In the genomic region with DNA sequence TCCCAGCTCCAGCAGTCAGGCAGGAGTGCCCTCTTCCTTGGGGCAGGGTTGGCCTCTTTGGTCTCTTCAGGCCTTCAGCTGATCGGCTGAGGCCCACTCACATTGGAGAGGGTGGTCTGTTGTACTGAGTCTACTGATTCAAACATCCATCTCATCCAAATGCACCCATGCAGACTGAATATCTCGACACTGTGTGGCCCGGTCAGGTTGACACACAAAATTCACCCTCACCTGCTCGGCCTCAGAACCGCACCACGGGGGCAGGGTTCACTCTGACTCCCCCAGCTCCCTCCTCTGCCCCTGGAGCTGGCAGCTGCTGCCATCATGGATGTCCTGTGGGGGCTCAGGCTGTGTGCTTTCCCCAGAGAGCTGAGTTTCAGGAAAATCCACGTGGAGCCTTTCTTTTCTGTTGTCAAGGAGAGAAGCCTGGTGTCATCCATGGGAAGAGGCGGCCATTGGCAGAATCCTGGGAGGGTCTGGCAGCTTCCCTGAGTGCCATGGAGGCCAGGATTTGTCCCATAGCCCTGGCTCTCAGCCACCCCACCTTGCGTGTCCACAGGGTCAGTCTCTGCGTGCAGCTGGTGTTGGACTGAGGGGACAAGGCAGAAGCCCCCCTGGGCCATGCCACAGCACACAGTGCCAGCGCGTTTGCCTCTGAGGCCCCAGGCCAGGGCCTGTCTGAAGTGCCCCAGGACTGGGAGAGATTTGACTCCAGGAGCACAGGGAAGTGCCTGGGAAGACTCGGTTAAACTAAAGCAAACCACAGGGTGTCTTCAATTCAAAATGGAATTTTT, we compare ENCODE assay signal across 16 cellular contexts.
DNase-seq lines count a peak whose midpoint lies in the region; TF ChIP-seq lines count a peak whose summit lies in the region.
"Had no signal": no experiment of that assay in that cellular context is flagged by ENCODE, and none has a peak within 500 bp of the region (broad histone marks: within the 10 kb centered on the region; RNA-seq: fewer than 3 reads in every experiment).

No MANE protein-coding gene starts in this region.

- H3K27ac ChIP-seq in BLaER1 (peak overlapping the region; percentile 89), testis (no peak overlapping the region)
- H3K27ac ChIP-seq: GM23248, HL-60, KMS-11 had no signal

- no peaks in the 10 kb centered on the region for H4K20me1 ChIP-seq in BLaER1

- H3K27me3 ChIP-seq in BLaER1 (no peaks in the 10 kb centered on the region), testis (no peaks in the 10 kb centered on the region)

- peak overlapping the region; percentile 61 for H3K9ac ChIP-seq in BLaER1
- H3K9ac ChIP-seq: GM23248, KMS-11 had no signal

- H3K4me3 ChIP-seq in BLaER1, result no peak overlapping the region; the same call in 1 of the 2 replicates
- no peak overlapping the region for H3K4me3 ChIP-seq in testis
- H3K4me3 ChIP-seq: GM23248 had no signal

- H3K9me3 ChIP-seq in BLaER1 (peaks cover 22% of the 10 kb centered on the region), testis (no peaks in the 10 kb centered on the region)

- H3K36me3 ChIP-seq in BLaER1, result no peaks in the 10 kb centered on the region
- H3K36me3 ChIP-seq in testis (ENCODE audit: low read depth, missing control alignments), result no peaks in the 10 kb centered on the region

- peak overlapping the region; percentile 88 for H3K4me2 ChIP-seq in BLaER1
- H3K4me2 ChIP-seq: KMS-11 had no signal

- intact Hi-C loops in CD14-positive monocyte (cut with micrococcal nuclease) (no loop called here), testis (cut with DNase I; ENCODE audit: low total_unique reads) (no loop called here)

- no peak for TF ChIP-seq POLR2A in testis (IDR thresholded peaks at IDR 0.05)

- H3K27ac Mint-ChIP-seq in CD14-positive monocyte (no peak overlapping the region), HFFc6 (no peak overlapping the region)
- H3K27ac Mint-ChIP-seq: CD4-positive, CD25-positive, alpha-beta regulatory T cell had no signal

- WGBS in testis, 2 donors, result 85 to 94% methylated on average over 5 to 13 of the region's 13 CpGs

- H3K27me3 Mint-ChIP-seq in CD14-positive monocyte (ENCODE audit: low read depth in 3 of 3) (peaks cover 1 to 2% (median 1%) of the 10 kb centered on the region in 3 donors), HFFc6 (ENCODE audit: insufficient read depth) (peaks cover 4% of the 10 kb centered on the region)

- H3K4me3 Mint-ChIP-seq in CD14-positive monocyte (no peak overlapping the region), HFFc6 (no peak overlapping the region)
- H3K4me3 Mint-ChIP-seq: CD4-positive, CD25-positive, alpha-beta regulatory T cell had no signal

- peaks cover 91% of the 10 kb centered on the region for H3K4me1 ChIP-seq in BLaER1
- H3K4me1 ChIP-seq in testis, result peaks cover 6% of the 10 kb centered on the region

- DNase-seq in CD14-positive monocyte (ENCODE audit: low spot score) (peak; percentile 30), iPS-NIHi7 (ENCODE audit: extremely low spot score) (peak; percentile 5), testis (peak; percentile 4), NCI-H2196 (lab: John Stamatoyannopoulos, UW; ENCODE audit: unreplicated experiment) (no peak), NCI-H128 (lab: John Stamatoyannopoulos, UW; ENCODE audit: unreplicated experiment) (no peak), HFFc6 (no peak)
- DNase-seq: ACHN, AML-193, GDM1, GM23248, HCEC 1CT, SIG-M5 had no signal

- H3K9me3 Mint-ChIP-seq in CD14-positive monocyte, result peaks cover 0 to 5% (median 0%) of the 10 kb centered on the region in 7 donors
- H3K9me3 Mint-ChIP-seq in HFFc6, result peaks cover 24% of the 10 kb centered on the region

- no peaks in the 10 kb centered on the region for H3K36me3 Mint-ChIP-seq in CD14-positive monocyte
- peaks cover 6% of the 10 kb centered on the region; the same call in 1 of the 2 replicates for H3K36me3 Mint-ChIP-seq in HFFc6 (ENCODE audit: low read depth)
- H3K36me3 Mint-ChIP-seq: CD4-positive, CD25-positive, alpha-beta regulatory T cell had no signal

- no peak for TF ChIP-seq CTCF in CD14-positive monocyte (IDR thresholded peaks at IDR 0.05)
- TF ChIP-seq CTCF in testis (IDR thresholded peaks at IDR 0.05), result no peak
- TF ChIP-seq CTCF in HFFc6 (IDR thresholded peaks at IDR 0.05), result no peak

- peaks cover 4% of the 10 kb centered on the region for H3K4me1 Mint-ChIP-seq in CD14-positive monocyte
- H3K4me1 Mint-ChIP-seq in HFFc6 (ENCODE audit: low read depth), result no peaks in the 10 kb centered on the region

Comparison
In these comparisons a context has a peak if more than half of its experiments do, and no peak if none do; other contexts are left out.
1. DNase-seq: peak in CD14-positive monocyte (single experiment), iPS-NIHi7 (single experiment) and testis (single experiment); none in NCI-H2196 (single experiment), NCI-H128 (single experiment) and HFFc6 (single experiment).